Comparison of ENCODE assay signal across 18 cellular contexts in the genomic region with DNA sequence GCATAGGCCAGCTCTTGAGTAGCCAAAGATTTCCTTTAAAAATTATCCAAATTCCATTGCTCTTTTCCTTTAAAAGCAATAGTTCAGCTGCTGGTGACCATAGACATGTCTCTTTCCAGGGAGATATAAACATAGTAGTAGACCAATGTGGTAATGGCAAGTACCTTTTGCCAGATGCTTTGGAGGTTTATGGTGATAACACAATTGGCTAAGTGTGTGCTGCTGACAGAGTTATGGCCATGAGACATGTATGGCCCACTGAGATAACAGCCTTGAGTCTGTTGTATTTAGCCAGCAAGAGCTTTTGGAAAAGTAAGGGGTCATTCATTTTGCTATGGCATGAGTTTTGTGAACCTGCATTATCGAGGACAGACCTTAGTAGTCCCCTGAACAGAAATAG.
A peak's percentile ranks its signal among the peaks of the same experiment; 100 is the strongest.
DNase-seq lines count a peak whose midpoint lies in the region; ATAC-seq, FAIRE-seq and TF ChIP-seq lines count a peak whose summit lies in the region.
"Had no signal": no experiment of that assay in that cellular context is flagged by ENCODE, and none has a peak within 500 bp of the region (broad histone marks: within the 10 kb centered on the region; RNA-seq: fewer than 3 reads in every experiment).

No MANE protein-coding gene starts in this region.

- no TSS peak for BruUV-seq in K562 (replicated peaks; lab: Mats Ljungman, UMichigan)

- H3K27me3 ChIP-seq in K562 (ENCODE audit: control insufficient read depth in 2 of 2, insufficient read depth in 2 of 2, low read length in 2 of 2): no peaks in the 10 kb centered on the region
- no peaks in the 10 kb centered on the region for H3K27me3 ChIP-seq in ovary
- H3K27me3 ChIP-seq in CD8-positive, alpha-beta memory T cell (ENCODE audit: insufficient read depth, low read length, poor library complexity, severe bottlenecking): no peaks in the 10 kb centered on the region
- H3K27me3 ChIP-seq: BLaER1 had no signal

- no peaks in the 10 kb centered on the region for H3K27me3 Mint-ChIP-seq in CD8-positive, alpha-beta memory T cell
- H3K27me3 Mint-ChIP-seq: CD4-positive, CD25-positive, alpha-beta regulatory T cell had no signal

- 0% methylated on average over 1 of the region's 1 CpG for WGBS in K562 (ENCODE audit: insufficient coverage, low coverage, missing lambda C conversion rate)
- 88 to 96% (median 93%) methylated on average over 1 of the region's 1 CpG for WGBS in ovary, 3 donors

- no peak overlapping the region for H3K9ac ChIP-seq in K562 (ENCODE audit: insufficient read depth in 1 of 2, low read depth in 2 of 2, low read length in 2 of 2)
- H3K9ac ChIP-seq: BLaER1 had no signal

- intact Hi-C loops in K562 (cut with micrococcal nuclease): no loop called here
- intact Hi-C loops in head of caudate nucleus (cut with DNase I): no loop called here
- intact Hi-C loops in ovary (cut with DNase I): loop anchor here in 1 of 4 donors (5.0 kb wide), 1 partner anchor 699 kb away; no protein-coding TSS in a partner anchor

- in situ Hi-C loops in K562 (cut with MboI): no loop called here

- TF ChIP-seq POLR2A in K562 (conservative IDR thresholded peaks at IDR 0.05) (no peak), ovary (IDR thresholded peaks at IDR 0.05) (no peak)

- H3K4me1 ChIP-seq in K562 (replicated peaks in 1 of 2; ENCODE audit: control insufficient read depth in 2 of 2, insufficient read depth in 2 of 2, low read length in 2 of 2) (no peaks in the 10 kb centered on the region), ovary (ENCODE audit: insufficient read depth) (no peaks in the 10 kb centered on the region)
- H3K4me1 ChIP-seq in CD8-positive, alpha-beta memory T cell (ENCODE audit: insufficient read depth, low read length): no peaks in the 10 kb centered on the region
- H3K4me1 ChIP-seq: BLaER1, HAP-1 had no signal

- no peak overlapping the region for H3K27ac Mint-ChIP-seq in CD8-positive, alpha-beta memory T cell
- H3K27ac Mint-ChIP-seq: CD4-positive, CD25-positive, alpha-beta regulatory T cell; CD8-positive, alpha-beta T cell; GM23338 had no signal

- peaks cover 6 to 18% (median 13%) of the 10 kb centered on the region in 5 donors for H3K9me3 Mint-ChIP-seq in CD8-positive, alpha-beta memory T cell

- CTCF ChIA-PET in HEK293T (lab: Yijun Ruan, JAX) (interaction anchor here (0.7 kb wide), 1 partner anchor 42 kb away, joined by 3 read pairs; no protein-coding TSS in a partner anchor), K562 (lab: Yijun Ruan, JAX; ENCODE audit: low intra/inter-chr PET ratio) (no interaction called here)
- CTCF ChIA-PET in CD8-positive, alpha-beta memory T cell (lab: Charles Lee): no interaction called here

- H3K4me3 ChIP-seq in K562: no peak overlapping the region
- no peak overlapping the region for H3K4me3 ChIP-seq in ovary
- H3K4me3 ChIP-seq in CD8-positive, alpha-beta memory T cell (ENCODE audit: low read length): no peak overlapping the region
- H3K4me3 ChIP-seq: BLaER1, GM23338, HAP-1 had no signal

- H3K36me3 ChIP-seq in K562 (ENCODE audit: control insufficient read depth, insufficient read depth, low read length) (no peaks in the 10 kb centered on the region), ovary (no peaks in the 10 kb centered on the region)
- no peaks in the 10 kb centered on the region for H3K36me3 ChIP-seq in CD8-positive, alpha-beta memory T cell (ENCODE audit: insufficient read depth, low read length)
- H3K36me3 ChIP-seq: BLaER1, HAP-1 had no signal

- DNase-seq in HEK293T (ENCODE audit: extremely low spot score) (peak; percentile 14), K562 (ENCODE audit: extremely low read depth in 1 of 4, low spot score in 3 of 4) (peak in 3 of 4 experiments; percentile 1 to 2 (median 1)), urothelium cell line (ENCODE audit: low spot score) (no peak), head of caudate nucleus (no peak), ovary (no peak)
- no peak for DNase-seq in CD8-positive, alpha-beta memory T cell
- DNase-seq: CD4-positive, CD25-positive, alpha-beta regulatory T cell; CD8-positive, alpha-beta T cell; DMS 273 treated with DMSO at 0.1 percent for 48 hours; DMS53; DMS79 treated with DMSO at 0.1 percent for 48 hours; GF-D8 had no signal

- no peak overlapping the region for H2AFZ ChIP-seq in K562 (ENCODE audit: low read depth, low read length)
- H2AFZ ChIP-seq: GM23338 had no signal

- TF ChIP-seq EP300 in K562 (IDR thresholded peaks at IDR 0.05; ENCODE audit: low read length) (no peak), ovary (IDR thresholded peaks at IDR 0.05) (no peak)

- TF ChIP-seq CTCF in K562 (IDR thresholded peaks at IDR 0.05 in 2 of 3, conservative IDR thresholded peaks at IDR 0.05 in 1 of 3; ENCODE audit: insufficient read depth in 2 of 3, low read depth in 1 of 3, low read length in 3 of 3) (no peak), ovary (IDR thresholded peaks at IDR 0.05) (no peak)

- H3K9me3 ChIP-seq in K562 (replicated peaks; ENCODE audit: control insufficient read depth, insufficient read depth, low read depth, low read length): no peaks in the 10 kb centered on the region
- no peaks in the 10 kb centered on the region for H3K9me3 ChIP-seq in ovary
- H3K9me3 ChIP-seq in CD8-positive, alpha-beta memory T cell (ENCODE audit: low read length): no peaks in the 10 kb centered on the region
- H3K9me3 ChIP-seq: HAP-1 had no signal

- no peaks in the 10 kb centered on the region for H3K36me3 Mint-ChIP-seq in CD8-positive, alpha-beta memory T cell
- H3K36me3 Mint-ChIP-seq: CD4-positive, CD25-positive, alpha-beta regulatory T cell; CD8-positive, alpha-beta T cell had no signal

- H3K27ac ChIP-seq in K562 (ENCODE audit: extremely low read depth, low read depth, low read length) (no peak overlapping the region), ovary (no peak overlapping the region)
- H3K27ac ChIP-seq in CD8-positive, alpha-beta memory T cell (ENCODE audit: low read depth, low read length): no peak overlapping the region
- H3K27ac ChIP-seq: BLaER1, C4-2B had no signal

- H3K4me2 ChIP-seq in K562 (ENCODE audit: insufficient read depth, low read length): no peak overlapping the region
- H3K4me2 ChIP-seq: BLaER1, GM23338 had no signal

- H3K9me1 ChIP-seq in K562 (ENCODE audit: control insufficient read depth, insufficient read depth, low read length): no peaks in the 10 kb centered on the region

- H3K4me3 Mint-ChIP-seq in CD8-positive, alpha-beta memory T cell: no peak overlapping the region
- H3K4me3 Mint-ChIP-seq: CD4-positive, CD25-positive, alpha-beta regulatory T cell; CD8-positive, alpha-beta T cell; GM23338 had no signal

- no peak for TF ChIP-seq RAD21 in K562 (CRISPR knock-in tag; conservative IDR thresholded peaks at IDR 0.05 in 1 of 2, IDR thresholded peaks at IDR 0.05 in 1 of 2)

- H3K4me1 Mint-ChIP-seq in CD8-positive, alpha-beta memory T cell: no peaks in the 10 kb centered on the region
- H3K4me1 Mint-ChIP-seq: CD4-positive, CD25-positive, alpha-beta regulatory T cell; GM23338 had no signal

- no peaks in the 10 kb centered on the region for H4K20me1 ChIP-seq in K562 (replicated peaks; ENCODE audit: control insufficient read depth, insufficient read depth, low read length)
- H4K20me1 ChIP-seq: BLaER1 had no signal

- H3K79me2 ChIP-seq in K562 (ENCODE audit: control insufficient read depth, insufficient read depth, low read length): no peaks in the 10 kb centered on the region

- FAIRE-seq in K562 (lab: Jason Lieb, UNC) (no peak), urothelium cell line (lab: Jason Lieb, UNC) (peak; percentile 30)
- FAIRE-seq: GM12891, GM18507 had no signal

- POLR2A ChIA-PET in HEK293T (lab: Yijun Ruan, JAX) (no interaction called here), K562 (lab: Yijun Ruan, JAX) (interaction anchor here (1.2 kb wide), 2 partner anchors 11 to 14 kb away, joined by 3 to 6 read pairs; no protein-coding TSS in a partner anchor)
- POLR2A ChIA-PET in CD8-positive, alpha-beta memory T cell (lab: Charles Lee): no interaction called here

- no peak for ATAC-seq in K562
- ATAC-seq: CD8-positive, alpha-beta T cell; GM23338 had no signal

TF ChIP-seq in HEK293T, 16 proteins besides CTCF, POLR2A, EP300 and RAD21:
- TF ChIP-seq ELF4 (IDR thresholded peaks at IDR 0.05) (no peak), BHLHE40 (IDR thresholded peaks at IDR 0.05; ENCODE audit: borderline replicate concordance) (no peak), FOXM1 (IDR thresholded peaks at IDR 0.05; ENCODE audit: borderline replicate concordance) (no peak)
TF ChIP-seq in HEK293T: peak in this region for 0.

TF ChIP-seq in K562, 482 proteins besides CTCF, POLR2A, EP300 and RAD21 (continues in another document):
- TF ChIP-seq TEAD4 (IDR thresholded peaks at IDR 0.05; ENCODE audit: low read length) (peak; percentile 49; the same call in 1 of the 2 replicates), TEAD4 (CRISPR knock-in tag; IDR thresholded peaks at IDR 0.05; ENCODE audit: borderline replicate concordance) (no peak), ZNF23 (CRISPR knock-in tag; IDR thresholded peaks at IDR 0.05) (no peak), MTF1 (CRISPR knock-in tag; IDR thresholded peaks at IDR 0.05; ENCODE audit: borderline replicate concordance) (no peak), CBFA2T3 (IDR thresholded peaks at IDR 0.05) (peak; percentile 70), TCF3 (CRISPR knock-in tag; IDR thresholded peaks at IDR 0.05) (peak; percentile 85), ARID1B (IDR thresholded peaks at IDR 0.05) (peak; percentile 42), TAL1 (IDR thresholded peaks at IDR 0.05) (peak; percentile 35; the same call in 1 of the 2 replicates), MEIS2 (IDR thresholded peaks at IDR 0.05; ENCODE audit: partially characterized antibody) (peak; percentile 66), MCM3 (IDR thresholded peaks at IDR 0.05) (no peak), RFX5 (IDR thresholded peaks at IDR 0.05; ENCODE audit: low read depth, low read length) (no peak), ZBTB17 (CRISPR knock-in tag; IDR thresholded peaks at IDR 0.05) (peak; percentile 28; the same call in 1 of the 2 replicates)
- TF ChIP-seq, protein P1, sequence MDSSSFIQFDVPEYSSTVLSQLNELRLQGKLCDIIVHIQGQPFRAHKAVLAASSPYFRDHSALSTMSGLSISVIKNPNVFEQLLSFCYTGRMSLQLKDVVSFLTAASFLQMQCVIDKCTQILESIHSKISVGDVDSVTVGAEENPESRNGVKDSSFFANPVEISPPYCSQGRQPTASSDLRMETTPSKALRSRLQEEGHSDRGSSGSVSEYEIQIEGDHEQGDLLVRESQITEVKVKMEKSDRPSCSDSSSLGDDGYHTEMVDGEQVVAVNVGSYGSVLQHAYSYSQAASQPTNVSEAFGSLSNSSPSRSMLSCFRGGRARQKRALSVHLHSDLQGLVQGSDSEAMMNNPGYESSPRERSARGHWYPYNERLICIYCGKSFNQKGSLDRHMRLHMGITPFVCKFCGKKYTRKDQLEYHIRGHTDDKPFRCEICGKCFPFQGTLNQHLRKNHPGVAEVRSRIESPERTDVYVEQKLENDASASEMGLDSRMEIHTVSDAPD (CRISPR knock-in tag; IDR thresholded peaks at IDR 0.05): peak; percentile 53; the same call in 1 of the 2 replicates

Comparison
In these comparisons a context has a peak if more than half of its experiments do, and no peak if none do; other contexts are left out.
1. DNase-seq: peak in HEK293T (single experiment) and K562 (3 of 4); none in urothelium cell line (single experiment), head of caudate nucleus (0 of 42), ovary (0 of 5) and CD8-positive, alpha-beta memory T cell (0 of 5).